In the genomic region with DNA sequence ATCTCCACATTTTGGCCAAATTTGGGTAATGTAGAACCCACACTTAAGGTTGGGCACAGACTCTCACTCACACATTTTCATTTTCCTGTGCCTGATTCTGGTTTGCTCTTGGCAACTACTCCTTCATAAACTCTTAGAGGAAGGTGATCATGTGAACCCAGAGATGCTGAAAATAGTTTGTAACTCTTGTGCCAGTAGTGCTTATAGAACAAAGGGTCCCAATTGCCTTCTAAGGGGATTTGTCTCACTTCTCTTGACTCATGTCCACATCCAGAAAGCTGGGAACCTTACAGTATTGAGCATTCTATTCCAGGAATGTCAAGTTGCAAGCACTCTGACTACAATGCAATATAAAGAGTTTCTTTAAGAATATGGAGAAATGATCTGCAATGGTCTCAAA, we compare ENCODE assay signal across 22 cellular contexts.
DNase-seq lines count a peak whose midpoint lies in the region; ATAC-seq, FAIRE-seq and TF ChIP-seq lines count a peak whose summit lies in the region.
"Had no signal": no experiment of that assay in that cellular context is flagged by ENCODE, and none has a peak within 500 bp of the region (broad histone marks: within the 10 kb centered on the region; RNA-seq: fewer than 3 reads in every experiment).

No MANE protein-coding gene starts in this region.

- FAIRE-seq in A549 (lab: Jason Lieb, UNC) = peak; percentile 13
- FAIRE-seq: GM12892, GM18507, H54, HTR-8/SVneo had no signal

- H3F3A ChIP-seq in GM23338 (replicated peaks; ENCODE audit: low read depth) = no peaks in the 10 kb centered on the region

- POLR2A ChIA-PET in A549 (lab: Yijun Ruan, JAX) = no interaction called here

- H3K36me3 ChIP-seq in GM23338 (ENCODE audit: insufficient read depth) (no peaks in the 10 kb centered on the region), aorta (ENCODE audit: control insufficient read depth in 1 of 2, insufficient read depth in 2 of 2, low read length in 1 of 2) (no peaks in the 10 kb centered on the region)
- H3K36me3 ChIP-seq: BLaER1 treated with 17β-estradiol and CSF1 and Interleukin-3, amounts not matched to agents 10 nM and 100 nM had no signal

- TF ChIP-seq CTCF in A549 (IDR thresholded peaks at IDR 0.05) (no peak), GM23338 (conservative IDR thresholded peaks at IDR 0.05; ENCODE audit: low read depth in 2 of 2) (no peak)

- no peaks in the 10 kb centered on the region for H3K9me3 Mint-ChIP-seq in GM23338

- H3K27me3 ChIP-seq in GM23338 (ENCODE audit: insufficient read depth) (no peaks in the 10 kb centered on the region), aorta (ENCODE audit: control insufficient read depth in 1 of 2, insufficient read depth in 2 of 2, low read length in 1 of 2) (no peaks in the 10 kb centered on the region)
- H3K27me3 ChIP-seq: BLaER1 treated with 17β-estradiol and CSF1 and Interleukin-3, amounts not matched to agents 10 nM and 100 nM had no signal

- no peak overlapping the region for H3K4me3 Mint-ChIP-seq in GM23338
- H3K4me3 Mint-ChIP-seq: B cell; CD4-positive, CD25-positive, alpha-beta regulatory T cell; CD8-positive, alpha-beta memory T cell had no signal

- CTCF ChIA-PET in A549 (lab: Yijun Ruan, JAX) = interaction anchor here (0.9 kb wide), 1 partner anchor 71 kb away, joined by 4 read pairs; no protein-coding TSS in a partner anchor

- TF ChIP-seq POLR2A in A549 (IDR thresholded peaks at IDR 0.05; ENCODE audit: low read length) = no peak

- H3K4me3 ChIP-seq in A549 = no peak overlapping the region
- H3K4me3 ChIP-seq in GM23338 = no peak overlapping the region
- H3K4me3 ChIP-seq in aorta (ENCODE audit: low read length in 2 of 2) = no peak overlapping the region
- H3K4me3 ChIP-seq: BLaER1 treated with 17β-estradiol and CSF1 and Interleukin-3, amounts not matched to agents 10 nM and 100 nM; GM23248 had no signal

- peaks cover 20% of the 10 kb centered on the region; the same call in 1 of the 2 replicates for H3K9me2 ChIP-seq in GM23338 (ENCODE audit: insufficient read depth)

- H3K79me2 ChIP-seq in GM23338 (replicated peaks; ENCODE audit: insufficient read depth) = no peaks in the 10 kb centered on the region

- intact Hi-C loops in aorta (cut with DNase I) = loop anchor here (5.0 kb wide), 2 partner anchors 37 to 42 kb away; no protein-coding TSS in a partner anchor

- H4K20me1 ChIP-seq in GM23338 (replicated peaks; ENCODE audit: insufficient read depth) = no peaks in the 10 kb centered on the region
- H4K20me1 ChIP-seq: BLaER1 treated with 17β-estradiol and CSF1 and Interleukin-3, amounts not matched to agents 10 nM and 100 nM had no signal

- H3K27ac ChIP-seq in A549 (no peak overlapping the region), GM23338 (ENCODE audit: low read depth) (no peak overlapping the region), aorta (ENCODE audit: low read depth in 1 of 2, low read length in 2 of 2) (peak overlapping the region in 1 of 2 donors; percentile 33)
- H3K27ac ChIP-seq: BLaER1 treated with 17β-estradiol and CSF1 and Interleukin-3, amounts not matched to agents 10 nM and 100 nM; GM23248 had no signal

- H3K4me2 ChIP-seq in A549 = no peak overlapping the region
- no peak overlapping the region for H3K4me2 ChIP-seq in GM23338
- H3K4me2 ChIP-seq: BLaER1 treated with 17β-estradiol and CSF1 and Interleukin-3, amounts not matched to agents 10 nM and 100 nM had no signal

- no peaks in the 10 kb centered on the region for H3K4me1 ChIP-seq in A549
- H3K4me1 ChIP-seq in GM23338 (ENCODE audit: insufficient read depth) = no peaks in the 10 kb centered on the region
- H3K4me1 ChIP-seq in aorta (ENCODE audit: control insufficient read depth in 1 of 2, insufficient read depth in 2 of 2, low read length in 2 of 2) = peaks cover 0 to 2% of the 10 kb centered on the region in 2 donors
- H3K4me1 ChIP-seq: BLaER1 treated with 17β-estradiol and CSF1 and Interleukin-3, amounts not matched to agents 10 nM and 100 nM had no signal

- TF ChIP-seq EP300 in A549 (IDR thresholded peaks at IDR 0.05) = no peak

- H3K36me3 Mint-ChIP-seq in GM23338 (ENCODE audit: low read depth) = no peaks in the 10 kb centered on the region
- H3K36me3 Mint-ChIP-seq: CD8-positive, alpha-beta memory T cell had no signal

- H3K9me3 ChIP-seq in A549 = no peaks in the 10 kb centered on the region
- no peaks in the 10 kb centered on the region for H3K9me3 ChIP-seq in aorta (ENCODE audit: control insufficient read depth, low read length)
- H3K9me3 ChIP-seq: BLaER1 treated with 17β-estradiol and CSF1 and Interleukin-3, amounts not matched to agents 10 nM and 100 nM had no signal

- H3K27ac Mint-ChIP-seq in GM23338 = no peak overlapping the region
- H3K27ac Mint-ChIP-seq: B cell; CD4-positive, CD25-positive, alpha-beta regulatory T cell; CD8-positive, alpha-beta memory T cell had no signal

- H3K27me3 Mint-ChIP-seq in GM23338 (ENCODE audit: insufficient read depth, low read depth, poor library complexity) = peaks cover 2% of the 10 kb centered on the region
- H3K27me3 Mint-ChIP-seq: CD4-positive, CD25-positive, alpha-beta regulatory T cell had no signal

- no peak for ATAC-seq in A549
- ATAC-seq in GM23338 = no peak
- ATAC-seq in aorta (ENCODE audit: low FRiP score) = peak; percentile 83
- ATAC-seq in HG03135 (IDR thresholded peaks at IDR 0.05; ENCODE audit: unreplicated experiment) = no peak

- TF ChIP-seq RAD21 in A549 (conservative IDR thresholded peaks at IDR 0.05 in 1 of 2, IDR thresholded peaks at IDR 0.05 in 1 of 2) = no peak

- peak overlapping the region; percentile 67; the same call in 1 of the 2 replicates for H2AFZ ChIP-seq in GM23338
- H2AFZ ChIP-seq: GM23248 had no signal

- DNase-seq in A549 (ENCODE audit: low read depth in 1 of 2, low spot score in 1 of 2) (no peak), GM23338 (ENCODE audit: low spot score) (no peak), fibroblast of gingiva (ENCODE audit: low read depth) (peak; percentile 42), aorta (no peak), OCI-M2 (lab: John Stamatoyannopoulos, UW; ENCODE audit: unreplicated experiment) (no peak)
- no peak for DNase-seq in activated CD4-positive, alpha-beta T cell treated with anti-CD3 and anti-CD28 coated beads, Interleukin-2, amount 50 U/mL, for 48 hours
- DNase-seq: 8988T; CD4-positive, CD25-positive, alpha-beta regulatory T cell; CD8-positive, alpha-beta memory T cell; COR-L47; DMS 273 treated with DMSO at 0.1 percent for 48 hours; GDM1; GM23248; HCEC 1CT; IMR-90 had no signal

- H3K4me1 Mint-ChIP-seq in GM23338 = no peaks in the 10 kb centered on the region
- H3K4me1 Mint-ChIP-seq: CD4-positive, CD25-positive, alpha-beta regulatory T cell; CD8-positive, alpha-beta memory T cell had no signal

TF ChIP-seq in A549, 52 proteins besides CTCF, POLR2A, EP300 and RAD21:
- TF ChIP-seq NPAS2 (CRISPR knock-in tag; IDR thresholded peaks at IDR 0.05; ENCODE audit: borderline replicate concordance) = no peak
- TF ChIP-seq CBX8 (IDR thresholded peaks at IDR 0.05) = no peak
- TF ChIP-seq E2F6 (IDR thresholded peaks at IDR 0.05; ENCODE audit: borderline replicate concordance, low read depth) = no peak
- TF ChIP-seq MAFK (IDR thresholded peaks at IDR 0.05; ENCODE audit: partially characterized antibody) = no peak
- no peak for TF ChIP-seq MYC (IDR thresholded peaks at IDR 0.05; ENCODE audit: borderline replicate concordance, low read length)
- TF ChIP-seq, protein P1, sequence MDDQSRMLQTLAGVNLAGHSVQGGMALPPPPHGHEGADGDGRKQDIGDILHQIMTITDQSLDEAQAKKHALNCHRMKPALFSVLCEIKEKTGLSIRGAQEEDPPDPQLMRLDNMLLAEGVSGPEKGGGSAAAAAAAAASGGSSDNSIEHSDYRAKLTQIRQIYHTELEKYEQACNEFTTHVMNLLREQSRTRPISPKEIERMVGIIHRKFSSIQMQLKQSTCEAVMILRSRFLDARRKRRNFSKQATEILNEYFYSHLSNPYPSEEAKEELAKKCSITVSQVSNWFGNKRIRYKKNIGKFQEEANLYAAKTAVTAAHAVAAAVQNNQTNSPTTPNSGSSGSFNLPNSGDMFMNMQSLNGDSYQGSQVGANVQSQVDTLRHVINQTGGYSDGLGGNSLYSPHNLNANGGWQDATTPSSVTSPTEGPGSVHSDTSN (IDR thresholded peaks at IDR 0.05) = no peak
